In the genomic region with DNA sequence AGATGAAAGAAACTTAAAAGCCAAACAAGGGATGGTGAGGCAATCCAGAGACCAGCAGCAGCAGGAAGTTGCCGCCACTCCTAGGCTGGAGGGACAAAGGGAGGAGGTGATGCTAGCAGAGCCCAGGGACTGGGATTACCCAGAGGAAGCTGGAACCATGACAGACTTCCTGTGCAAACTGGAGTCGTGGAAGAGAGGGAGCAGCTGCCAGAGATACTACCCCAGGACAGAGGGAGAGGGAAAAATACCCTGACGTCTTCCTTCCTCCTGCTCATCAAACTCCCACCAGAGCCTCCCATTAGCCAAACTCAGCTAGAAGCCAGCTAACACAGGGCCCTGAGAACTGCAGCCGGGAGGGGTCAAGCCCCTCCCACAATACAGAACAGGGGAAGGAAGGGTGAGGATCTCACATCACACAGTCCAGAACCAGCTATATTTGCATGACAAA, we compare ENCODE assay signal across 9 cellular contexts.
DNase-seq lines count a peak whose midpoint lies in the region; ATAC-seq and TF ChIP-seq lines count a peak whose summit lies in the region.
"Had no signal": no experiment of that assay in that cellular context is flagged by ENCODE, and none has a peak within 500 bp of the region (broad histone marks: within the 10 kb centered on the region; RNA-seq: fewer than 3 reads in every experiment).

No MANE protein-coding gene starts in this region.

- H3K36me3 Mint-ChIP-seq in MCF 10A (ENCODE audit: insufficient read depth, unreplicated experiment), result no peaks in the 10 kb centered on the region
- no peaks in the 10 kb centered on the region for H3K36me3 Mint-ChIP-seq in stimulated activated naive B cell treated with anti-CD40 and anti-IgM and Interleukin-4, amounts not matched to agents 10 μg/mL and 1 μg/mL and 100 μg/mL, for 72 hours
- H3K36me3 Mint-ChIP-seq: naive B cell had no signal

- no peak overlapping the region for H3K4me3 Mint-ChIP-seq in MCF 10A (ENCODE audit: unreplicated experiment)
- H3K4me3 Mint-ChIP-seq in stimulated activated naive B cell treated with anti-CD40 and anti-IgM and Interleukin-4, amounts not matched to agents 10 μg/mL and 1 μg/mL and 100 μg/mL, for 72 hours, result no peak overlapping the region
- H3K4me3 Mint-ChIP-seq: naive B cell had no signal

- no peaks in the 10 kb centered on the region for H3K27me3 Mint-ChIP-seq in MCF 10A (ENCODE audit: insufficient read depth, unreplicated experiment)
- H3K27me3 Mint-ChIP-seq in stimulated activated naive B cell treated with anti-CD40 and anti-IgM and Interleukin-4, amounts not matched to agents 10 μg/mL and 1 μg/mL and 100 μg/mL, for 72 hours, result peaks cover 0 to 4% of the 10 kb centered on the region in 2 donors

- intact Hi-C loops in MCF 10A (cut with micrococcal nuclease) (loop anchor here (10.0 kb wide), 1 partner anchor 238 kb away; no protein-coding TSS in a partner anchor), breast epithelium (cut with DNase I; ENCODE audit: low total_unique reads) (no loop called here), colonic mucosa (cut with DNase I) (no loop called here), right lobe of liver (cut with DNase I) (no loop called here)

- H3K9me3 ChIP-seq in breast epithelium, result no peaks in the 10 kb centered on the region
- H3K9me3 ChIP-seq in colonic mucosa, result no peaks in the 10 kb centered on the region
- no peaks in the 10 kb centered on the region for H3K9me3 ChIP-seq in right lobe of liver

- H3K4me3 ChIP-seq in breast epithelium, result no peak overlapping the region
- H3K4me3 ChIP-seq in colonic mucosa, result no peak overlapping the region
- H3K4me3 ChIP-seq in right lobe of liver, result no peak overlapping the region

- no peaks in the 10 kb centered on the region for H3K36me3 ChIP-seq in breast epithelium
- no peaks in the 10 kb centered on the region for H3K36me3 ChIP-seq in colonic mucosa
- H3K36me3 ChIP-seq in right lobe of liver, result no peaks in the 10 kb centered on the region

- POLR2A ChIA-PET in MCF 10A (lab: Yijun Ruan, JAX), result interaction anchor here (0.7 to 1.1 kb wide), 3 partner anchors 104 to 178 kb away, joined by 3 to 5 read pairs (median 4); no protein-coding TSS in a partner anchor

- H3K9ac ChIP-seq in colonic mucosa (ENCODE audit: low read depth in 2 of 2, low read length in 2 of 2), result no peak overlapping the region

- CTCF ChIA-PET in MCF 10A (lab: Yijun Ruan, JAX), result interaction anchor here (0.6 to 1.2 kb wide), 3 partner anchors 96 to 168 kb away, joined by 3 to 6 read pairs (median 3); no protein-coding TSS in a partner anchor

- 33% methylated on average over 4 of the region's 4 CpGs for WGBS in right lobe of liver (ENCODE audit: insufficient coverage, low coverage, low lambda C conversion rate, missing lambda C conversion rate)

- BruUV-seq in MCF 10A (replicated peaks; lab: Mats Ljungman, UMichigan), result no TSS peak

- ATAC-seq in right lobe of liver, result peak; percentile 65 to 84 (median 78)
- no peak for ATAC-seq in HG03175 (IDR thresholded peaks at IDR 0.05; ENCODE audit: unreplicated experiment)
- no peak for ATAC-seq in HG02759 (IDR thresholded peaks at IDR 0.05; ENCODE audit: unreplicated experiment)
- no peak for ATAC-seq in stimulated activated naive B cell treated with anti-CD40 and anti-IgM and Interleukin-4, amounts not matched to agents 10 μg/mL and 1 μg/mL and 100 μg/mL, for 72 hours (replicated peaks)

- H3K27ac Mint-ChIP-seq in MCF 10A (ENCODE audit: low read depth, unreplicated experiment), result peak overlapping the region; percentile 16
- no peak overlapping the region for H3K27ac Mint-ChIP-seq in stimulated activated naive B cell treated with anti-CD40 and anti-IgM and Interleukin-4, amounts not matched to agents 10 μg/mL and 1 μg/mL and 100 μg/mL, for 72 hours

- no peaks in the 10 kb centered on the region for H3K27me3 ChIP-seq in breast epithelium
- H3K27me3 ChIP-seq in colonic mucosa, result no peaks in the 10 kb centered on the region
- H3K27me3 ChIP-seq in right lobe of liver, result no peaks in the 10 kb centered on the region

- TF ChIP-seq CTCF in MCF 10A (IDR thresholded peaks at IDR 0.05; ENCODE audit: unreplicated experiment) (no peak), breast epithelium (IDR thresholded peaks at IDR 0.05) (no peak), colonic mucosa (IDR thresholded peaks at IDR 0.05) (no peak), right lobe of liver (IDR thresholded peaks at IDR 0.05) (no peak)

- no peaks in the 10 kb centered on the region for H3K9me3 Mint-ChIP-seq in MCF 10A (ENCODE audit: unreplicated experiment)
- H3K9me3 Mint-ChIP-seq in stimulated activated naive B cell treated with anti-CD40 and anti-IgM and Interleukin-4, amounts not matched to agents 10 μg/mL and 1 μg/mL and 100 μg/mL, for 72 hours, result no peaks in the 10 kb centered on the region
- H3K9me3 Mint-ChIP-seq: naive B cell had no signal

- peak; percentile 67 for DNase-seq in MCF 10A (ENCODE audit: unreplicated experiment)
- no peak for DNase-seq in breast epithelium (ENCODE audit: low spot score in 2 of 2)
- DNase-seq in colonic mucosa, result peak; percentile 49
- DNase-seq in right lobe of liver, result peak in 1 of 3 donors; percentile 37
- DNase-seq in C1 segment of cervical spinal cord (lab: John Stamatoyannopoulos, UW), result no peak
- no peak for DNase-seq in stimulated activated naive B cell treated with anti-CD40 and anti-IgM and Interleukin-4, amounts not matched to agents 10 μg/mL and 1 μg/mL and 100 μg/mL, for 72 hours
- DNase-seq: naive B cell had no signal

- H3K4me1 ChIP-seq in breast epithelium (peaks cover 0 to 10% of the 10 kb centered on the region in 2 donors), colonic mucosa (no peaks in the 10 kb centered on the region), right lobe of liver (no peaks in the 10 kb centered on the region)

- TF ChIP-seq POLR2A in breast epithelium (IDR thresholded peaks at IDR 0.05) (no peak), right lobe of liver (IDR thresholded peaks at IDR 0.05) (no peak)

- H3K27ac ChIP-seq in breast epithelium (no peak overlapping the region), colonic mucosa (no peak overlapping the region), right lobe of liver (no peak overlapping the region)

- peaks cover 44% of the 10 kb centered on the region for H3K4me1 Mint-ChIP-seq in MCF 10A (ENCODE audit: insufficient read depth, unreplicated experiment)
- H3K4me1 Mint-ChIP-seq in stimulated activated naive B cell treated with anti-CD40 and anti-IgM and Interleukin-4, amounts not matched to agents 10 μg/mL and 1 μg/mL and 100 μg/mL, for 72 hours, result peaks cover 0 to 10% of the 10 kb centered on the region in 2 donors
- H3K4me1 Mint-ChIP-seq: naive B cell had no signal

Comparison
In these comparisons a context has a peak if more than half of its experiments do, and no peak if none do; other contexts are left out.
1. DNase-seq: peak in MCF 10A (single experiment) and colonic mucosa (single experiment); none in breast epithelium (0 of 2), C1 segment of cervical spinal cord (0 of 14) and stimulated activated naive B cell treated with anti-CD40 and anti-IgM and Interleukin-4, amounts not matched to agents 10 μg/mL and 1 μg/mL and 100 μg/mL, for 72 hours (single experiment).
2. ATAC-seq: peak in right lobe of liver (4 of 4); none in HG03175 (single experiment), HG02759 (single experiment) and stimulated activated naive B cell treated with anti-CD40 and anti-IgM and Interleukin-4, amounts not matched to agents 10 μg/mL and 1 μg/mL and 100 μg/mL, for 72 hours (0 of 2).